Comparison of ENCODE assay signal across 8 cellular contexts in the genomic region with DNA sequence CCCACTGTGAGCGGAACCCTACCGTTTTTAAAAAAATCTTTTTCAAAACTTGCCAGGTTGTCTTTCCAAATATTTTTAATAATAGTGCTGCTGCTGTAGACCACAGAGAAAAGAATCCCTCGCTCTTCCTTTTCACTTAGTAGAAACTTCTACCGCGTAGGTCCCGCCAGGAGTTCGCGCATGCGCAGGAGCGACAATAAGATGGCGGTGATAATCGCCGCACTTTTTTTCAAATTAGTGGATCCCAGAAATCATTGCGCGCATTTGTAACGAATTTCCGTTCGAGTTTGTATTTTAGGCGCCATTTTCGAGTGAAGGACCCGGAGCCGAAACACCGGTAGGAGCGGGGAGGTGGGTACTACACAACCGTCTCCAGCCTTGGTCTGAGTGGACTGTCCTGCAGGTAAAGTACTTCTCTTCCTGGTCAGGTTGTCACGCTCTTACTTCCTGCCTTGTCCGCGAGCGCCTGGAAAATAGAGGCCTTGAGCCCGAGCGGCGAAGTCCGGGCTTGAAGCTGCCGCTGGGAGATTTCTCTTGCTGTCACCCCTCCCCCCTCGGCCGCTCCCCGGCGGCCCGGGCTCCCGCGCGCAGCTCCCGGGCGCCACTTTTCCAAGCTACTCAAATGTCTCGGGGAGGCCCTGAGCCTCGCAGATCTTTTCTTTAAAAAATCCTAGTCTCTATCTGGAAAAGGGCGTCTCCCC. TPM values are rescaled to one million over a fixed set of nuclear protein-coding genes. Genes with fewer than 3 reads are reported as not detected.
DNase-seq lines count a peak whose midpoint lies in the region; ATAC-seq and TF ChIP-seq lines count a peak whose summit lies in the region.

A gene (plus strand): TSS at position 304 of the 701 bp plus-strand sequence. CDS start 1,177 bp downstream, outside the sequence.

- peak within 1 kb of the TSS; percentile 88 to 94 for H3K27ac ChIP-seq in SK-N-SH (ENCODE audit: low read depth in 2 of 2, low read length in 1 of 2)
- peak within 1 kb of the TSS; percentile 72 for H3K27ac ChIP-seq in temporal lobe (ENCODE audit: low read depth, low read length)

- peak; percentile 94 for DNase-seq in NCI-H1092 (lab: John Stamatoyannopoulos, UW)
- DNase-seq in SK-N-SH = peak; percentile 85
- peak; percentile 89 for DNase-seq in activated naive CD4-positive, alpha-beta T cell treated with anti-CD3 and anti-CD28 coated beads, Interleukin-2, amount 10 ng/mL, durations not matched to agents 7 days and 5 days
- peak; percentile 89 for DNase-seq in globus pallidus (ENCODE audit: low spot score)
- peak in 55 of 56 donors; percentile 50 to 94 (median 84) for DNase-seq in nucleus accumbens (lab: John Stamatoyannopoulos, UW)

- POLR2A ChIA-PET in SK-N-SH (lab: Yijun Ruan, JAX) = interaction anchor here (1.2 kb wide), 1 partner anchor 50 kb away, joined by 3 read pairs; a partner anchor contains a TSS

- peaks cover 51% of the 10 kb centered on the region for H3K4me1 Mint-ChIP-seq in activated naive CD4-positive, alpha-beta T cell treated with anti-CD3 and anti-CD28 coated beads, Interleukin-2, amount 10 ng/mL, durations not matched to agents 7 days and 5 days

- H3K79me2 ChIP-seq in SK-N-SH (ENCODE audit: insufficient read depth) = peaks cover 92% of the 10 kb centered on the region

- peak within 1 kb of the TSS; percentile 99 for H3K9ac ChIP-seq in SK-N-SH

- peak within 1 kb of the TSS; percentile 99 for H3K27ac Mint-ChIP-seq in activated naive CD4-positive, alpha-beta T cell treated with anti-CD3 and anti-CD28 coated beads, Interleukin-2, amount 10 ng/mL, durations not matched to agents 7 days and 5 days

- peak; percentile 5 to 39; a peak in 1 of 4 replicates for TF ChIP-seq EP300 in SK-N-SH (IDR thresholded peaks at IDR 0.05; ENCODE audit: borderline replicate concordance in 1 of 2, low read depth in 1 of 2, low read length in 1 of 2)

- under 1% methylated on average over 44 of the region's 47 CpGs for WGBS in SK-N-SH (ENCODE audit: low lambda C conversion rate)

- peak within 1 kb of the TSS; percentile 80 for H2AFZ ChIP-seq in SK-N-SH (ENCODE audit: low read depth)

- H3K27me3 Mint-ChIP-seq in activated naive CD4-positive, alpha-beta T cell treated with anti-CD3 and anti-CD28 coated beads, Interleukin-2, amount 10 ng/mL, durations not matched to agents 7 days and 5 days = peaks cover 6% of the 10 kb centered on the region

- no peaks in the 10 kb centered on the region for H3K9me2 ChIP-seq in SK-N-SH

- peak within 1 kb of the TSS; percentile 85 for H3K4me2 ChIP-seq in SK-N-SH

- peaks cover 21% of the 10 kb centered on the region; the same call in 1 of the 2 replicates for H4K20me1 ChIP-seq in SK-N-SH (ENCODE audit: insufficient read depth)

- H3K27me3 ChIP-seq in SK-N-SH (ENCODE audit: insufficient read depth) = no peaks in the 10 kb centered on the region

- no peak for TF ChIP-seq CTCF in SK-N-SH (IDR thresholded peaks at IDR 0.05)

- no peaks in the 10 kb centered on the region for H3K9me3 ChIP-seq in SK-N-SH

- TF ChIP-seq RAD21 in SK-N-SH (IDR thresholded peaks at IDR 0.05; ENCODE audit: low read length) = no peak

- peak within 1 kb of the TSS; percentile 91 for H3K4me3 ChIP-seq in GM08714 (ENCODE audit: low read length)
- H3K4me3 ChIP-seq in SK-N-SH (ENCODE audit: low read depth in 2 of 2, low read length in 1 of 2) = peak within 1 kb of the TSS; percentile 79 to 96

- H3K36me3 Mint-ChIP-seq in activated naive CD4-positive, alpha-beta T cell treated with anti-CD3 and anti-CD28 coated beads, Interleukin-2, amount 10 ng/mL, durations not matched to agents 7 days and 5 days = peaks cover 39% of the 10 kb centered on the region

- CTCF ChIA-PET in SK-N-SH (lab: Yijun Ruan, JAX) = interaction anchor here (1.4 to 2.2 kb wide), 3 partner anchors 9 to 367 kb away, joined by 5 to 11 read pairs (median 10); no protein-coding TSS in a partner anchor
- CTCF ChIA-PET in activated naive CD4-positive, alpha-beta T cell treated with anti-CD3 and anti-CD28 coated beads, Interleukin-2, amount 10 ng/mL, durations not matched to agents 7 days and 5 days (lab: Charles Lee) = interaction anchor here (0.8 to 2.1 kb wide), 2 partner anchors 14 to 50 kb away, joined by 3 to 9 read pairs; a partner anchor contains a TSS

- ATAC-seq in HG02610 (IDR thresholded peaks at IDR 0.05; ENCODE audit: unreplicated experiment) = peak; percentile 38

- H3K4me3 Mint-ChIP-seq in activated naive CD4-positive, alpha-beta T cell treated with anti-CD3 and anti-CD28 coated beads, Interleukin-2, amount 10 ng/mL, durations not matched to agents 7 days and 5 days = peak within 1 kb of the TSS; percentile 91

- peaks cover 6 to 9% of the 10 kb centered on the region in 2 experiments for H3K36me3 ChIP-seq in SK-N-SH (replicated peaks in 1 of 2; ENCODE audit: control insufficient read depth in 1 of 2, insufficient read depth in 2 of 2, low read length in 1 of 2)

- no peaks in the 10 kb centered on the region for H3K9me3 Mint-ChIP-seq in activated naive CD4-positive, alpha-beta T cell treated with anti-CD3 and anti-CD28 coated beads, Interleukin-2, amount 10 ng/mL, durations not matched to agents 7 days and 5 days

- peaks cover 10 to 12% of the 10 kb centered on the region in 2 experiments; a peak in 3 of 4 replicates for H3K4me1 ChIP-seq in SK-N-SH (ENCODE audit: control insufficient read depth in 1 of 2, insufficient read depth in 2 of 2, low read depth in 1 of 2, low read length in 1 of 2)

- peaks cover 22% of the 10 kb centered on the region for H3F3A ChIP-seq in SK-N-SH (replicated peaks; ENCODE audit: insufficient read depth)

TF ChIP-seq in SK-N-SH, 30 proteins besides CTCF, POLR2A, EP300 and RAD21 (continues in another document):
- TF ChIP-seq, protein P1, sequence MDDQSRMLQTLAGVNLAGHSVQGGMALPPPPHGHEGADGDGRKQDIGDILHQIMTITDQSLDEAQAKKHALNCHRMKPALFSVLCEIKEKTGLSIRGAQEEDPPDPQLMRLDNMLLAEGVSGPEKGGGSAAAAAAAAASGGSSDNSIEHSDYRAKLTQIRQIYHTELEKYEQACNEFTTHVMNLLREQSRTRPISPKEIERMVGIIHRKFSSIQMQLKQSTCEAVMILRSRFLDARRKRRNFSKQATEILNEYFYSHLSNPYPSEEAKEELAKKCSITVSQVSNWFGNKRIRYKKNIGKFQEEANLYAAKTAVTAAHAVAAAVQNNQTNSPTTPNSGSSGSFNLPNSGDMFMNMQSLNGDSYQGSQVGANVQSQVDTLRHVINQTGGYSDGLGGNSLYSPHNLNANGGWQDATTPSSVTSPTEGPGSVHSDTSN (IDR thresholded peaks at IDR 0.05) = no peak
- TF ChIP-seq CHD2 (IDR thresholded peaks at IDR 0.05; ENCODE audit: low read length, partially characterized antibody) (no peak), ELF1 (IDR thresholded peaks at IDR 0.05) (0 out of 2 replicates have a peak, but pooled peaks have one; percentile 4), GATA2 (CRISPR knock-in tag; IDR thresholded peaks at IDR 0.05) (peak; percentile 43), JUND (IDR thresholded peaks at IDR 0.05) (no peak), EZH2phosphoT487 (IDR thresholded peaks at IDR 0.05; ENCODE audit: borderline replicate concordance, low read depth) (no peak), TEAD4 (IDR thresholded peaks at IDR 0.05; ENCODE audit: borderline replicate concordance, insufficient read depth) (no peak), YY1 (IDR thresholded peaks at IDR 0.05; ENCODE audit: low read depth) (peak; percentile 87), SIN3A (IDR thresholded peaks at IDR 0.05; ENCODE audit: borderline replicate concordance, low read depth, low read length) (peak; percentile 96), RXRA (IDR thresholded peaks at IDR 0.05; ENCODE audit: borderline replicate concordance, low read depth) (no peak), TAF1 (IDR thresholded peaks at IDR 0.05; ENCODE audit: borderline replicate concordance, low read depth, low read length) (peak; percentile 85; the same call in 1 of the 2 replicates), FOSL2 (IDR thresholded peaks at IDR 0.05; ENCODE audit: borderline replicate concordance, low read depth) (no peak), RFX5 (IDR thresholded peaks at IDR 0.05; ENCODE audit: low read length) (no peak), MEF2A (IDR thresholded peaks at IDR 0.05; ENCODE audit: borderline replicate concordance, low read depth) (no peak), MXI1 (IDR thresholded peaks at IDR 0.05; ENCODE audit: low read depth, low read length) (peak; percentile 87), GABPA (IDR thresholded peaks at IDR 0.05; ENCODE audit: low read depth) (peak; percentile 62), SMC3 (IDR thresholded peaks at IDR 0.05; ENCODE audit: low read depth, low read length) (no peak), FOXJ3 (CRISPR knock-in tag; IDR thresholded peaks at IDR 0.05) (no peak), NRF1 (IDR thresholded peaks at IDR 0.05; ENCODE audit: low read depth, low read length) (peak; percentile 85), NFIC (IDR thresholded peaks at IDR 0.05; ENCODE audit: borderline replicate concordance) (no peak; the same call in 1 of the 2 replicates), RCOR1 (IDR thresholded peaks at IDR 0.05; ENCODE audit: low read length) (no peak)
- TF ChIP-seq, protein P2, sequence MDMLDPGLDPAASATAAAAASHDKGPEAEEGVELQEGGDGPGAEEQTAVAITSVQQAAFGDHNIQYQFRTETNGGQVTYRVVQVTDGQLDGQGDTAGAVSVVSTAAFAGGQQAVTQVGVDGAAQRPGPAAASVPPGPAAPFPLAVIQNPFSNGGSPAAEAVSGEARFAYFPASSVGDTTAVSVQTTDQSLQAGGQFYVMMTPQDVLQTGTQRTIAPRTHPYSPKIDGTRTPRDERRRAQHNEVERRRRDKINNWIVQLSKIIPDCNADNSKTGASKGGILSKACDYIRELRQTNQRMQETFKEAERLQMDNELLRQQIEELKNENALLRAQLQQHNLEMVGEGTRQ (IDR thresholded peaks at IDR 0.05; ENCODE audit: borderline replicate concordance, low read depth, low read length) = no peak
- TF ChIP-seq, protein P3, sequence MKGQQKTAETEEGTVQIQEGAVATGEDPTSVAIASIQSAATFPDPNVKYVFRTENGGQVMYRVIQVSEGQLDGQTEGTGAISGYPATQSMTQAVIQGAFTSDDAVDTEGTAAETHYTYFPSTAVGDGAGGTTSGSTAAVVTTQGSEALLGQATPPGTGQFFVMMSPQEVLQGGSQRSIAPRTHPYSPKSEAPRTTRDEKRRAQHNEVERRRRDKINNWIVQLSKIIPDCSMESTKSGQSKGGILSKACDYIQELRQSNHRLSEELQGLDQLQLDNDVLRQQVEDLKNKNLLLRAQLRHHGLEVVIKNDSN (IDR thresholded peaks at IDR 0.05; ENCODE audit: borderline replicate concordance, low read depth) = no peak

RNA-seq across cellular contexts. Expression of the gene that starts here (rescaled TPM):
- polyA plus RNA-seq in SK-N-SH (2012; rRNA removed) = 18.8 and 26.1 TPM in 2 replicates
- polyA plus RNA-seq in SK-N-SH (2012; cell fraction: cytosol; rRNA removed) = 24.9 and 28.6 TPM in 2 replicates
- 30.2 and 48.3 TPM in 2 replicates for polyA plus RNA-seq in SK-N-SH (2012; cell fraction: nucleus; rRNA removed)
- 32.0 TPM for total RNA-seq in temporal lobe

Comparison
In these comparisons a context has a peak if more than half of its experiments do, and no peak if none do; other contexts are left out.
1. Peak in every context shown above with its lines: DNase-seq, ATAC-seq, H3K4me3 ChIP-seq and H3K27ac ChIP-seq.